ENCODE assay signal across 1 cellular context in the genomic region with DNA sequence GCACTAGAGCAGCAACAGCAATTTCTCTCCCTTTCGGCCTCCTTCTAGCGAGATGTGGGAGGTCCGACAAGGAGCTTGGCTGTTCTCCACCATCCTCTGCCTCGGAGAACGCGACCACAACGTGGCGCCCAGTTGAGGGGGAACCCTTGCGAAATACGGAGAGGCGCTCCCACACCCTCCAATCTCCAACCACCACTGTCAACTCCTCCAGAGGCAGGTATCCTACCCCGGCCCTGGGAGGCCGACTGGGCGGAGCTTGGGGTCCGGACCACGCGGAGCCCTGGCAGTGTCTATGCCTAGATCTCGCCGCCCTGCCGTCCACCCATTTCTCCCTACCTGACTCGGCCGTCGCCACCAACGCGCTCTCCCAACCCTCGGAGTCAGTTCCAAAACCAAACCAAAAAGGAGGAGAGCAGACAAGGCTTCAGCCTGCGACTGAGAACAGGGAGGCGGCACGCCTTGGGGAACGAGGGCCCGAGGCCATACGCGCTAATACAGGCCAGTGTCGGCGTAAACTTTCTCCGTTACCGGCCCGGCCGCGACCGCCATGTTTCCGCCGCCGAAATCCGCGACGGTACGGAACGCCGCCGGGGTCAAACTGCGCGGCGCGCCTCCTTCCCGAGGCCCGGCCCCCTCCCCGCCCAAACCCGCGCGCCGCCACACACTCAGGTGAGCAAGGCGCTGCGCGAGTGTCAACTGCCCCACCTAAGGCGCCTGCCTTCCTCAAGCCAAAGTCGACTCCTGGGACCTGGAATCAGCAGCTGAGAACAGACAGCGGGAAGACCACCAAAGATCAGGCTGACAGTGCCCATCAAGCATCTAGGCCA.
TF ChIP-seq lines count a peak whose summit lies in the region.

A gene with protein sequence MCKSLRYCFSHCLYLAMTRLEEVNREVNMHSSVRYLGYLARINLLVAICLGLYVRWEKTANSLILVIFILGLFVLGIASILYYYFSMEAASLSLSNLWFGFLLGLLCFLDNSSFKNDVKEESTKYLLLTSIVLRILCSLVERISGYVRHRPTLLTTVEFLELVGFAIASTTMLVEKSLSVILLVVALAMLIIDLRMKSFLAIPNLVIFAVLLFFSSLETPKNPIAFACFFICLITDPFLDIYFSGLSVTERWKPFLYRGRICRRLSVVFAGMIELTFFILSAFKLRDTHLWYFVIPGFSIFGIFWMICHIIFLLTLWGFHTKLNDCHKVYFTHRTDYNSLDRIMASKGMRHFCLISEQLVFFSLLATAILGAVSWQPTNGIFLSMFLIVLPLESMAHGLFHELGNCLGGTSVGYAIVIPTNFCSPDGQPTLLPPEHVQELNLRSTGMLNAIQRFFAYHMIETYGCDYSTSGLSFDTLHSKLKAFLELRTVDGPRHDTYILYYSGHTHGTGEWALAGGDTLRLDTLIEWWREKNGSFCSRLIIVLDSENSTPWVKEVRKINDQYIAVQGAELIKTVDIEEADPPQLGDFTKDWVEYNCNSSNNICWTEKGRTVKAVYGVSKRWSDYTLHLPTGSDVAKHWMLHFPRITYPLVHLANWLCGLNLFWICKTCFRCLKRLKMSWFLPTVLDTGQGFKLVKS (minus strand): TSS at position 570 of the 827 bp plus-strand sequence. CDS start 5,568 bp downstream, outside the sequence.

TF ChIP-seq in K562, 482 proteins besides CTCF, POLR2A, EP300 and RAD21 (continued from another document and continues in another):
- TF ChIP-seq, protein P1, sequence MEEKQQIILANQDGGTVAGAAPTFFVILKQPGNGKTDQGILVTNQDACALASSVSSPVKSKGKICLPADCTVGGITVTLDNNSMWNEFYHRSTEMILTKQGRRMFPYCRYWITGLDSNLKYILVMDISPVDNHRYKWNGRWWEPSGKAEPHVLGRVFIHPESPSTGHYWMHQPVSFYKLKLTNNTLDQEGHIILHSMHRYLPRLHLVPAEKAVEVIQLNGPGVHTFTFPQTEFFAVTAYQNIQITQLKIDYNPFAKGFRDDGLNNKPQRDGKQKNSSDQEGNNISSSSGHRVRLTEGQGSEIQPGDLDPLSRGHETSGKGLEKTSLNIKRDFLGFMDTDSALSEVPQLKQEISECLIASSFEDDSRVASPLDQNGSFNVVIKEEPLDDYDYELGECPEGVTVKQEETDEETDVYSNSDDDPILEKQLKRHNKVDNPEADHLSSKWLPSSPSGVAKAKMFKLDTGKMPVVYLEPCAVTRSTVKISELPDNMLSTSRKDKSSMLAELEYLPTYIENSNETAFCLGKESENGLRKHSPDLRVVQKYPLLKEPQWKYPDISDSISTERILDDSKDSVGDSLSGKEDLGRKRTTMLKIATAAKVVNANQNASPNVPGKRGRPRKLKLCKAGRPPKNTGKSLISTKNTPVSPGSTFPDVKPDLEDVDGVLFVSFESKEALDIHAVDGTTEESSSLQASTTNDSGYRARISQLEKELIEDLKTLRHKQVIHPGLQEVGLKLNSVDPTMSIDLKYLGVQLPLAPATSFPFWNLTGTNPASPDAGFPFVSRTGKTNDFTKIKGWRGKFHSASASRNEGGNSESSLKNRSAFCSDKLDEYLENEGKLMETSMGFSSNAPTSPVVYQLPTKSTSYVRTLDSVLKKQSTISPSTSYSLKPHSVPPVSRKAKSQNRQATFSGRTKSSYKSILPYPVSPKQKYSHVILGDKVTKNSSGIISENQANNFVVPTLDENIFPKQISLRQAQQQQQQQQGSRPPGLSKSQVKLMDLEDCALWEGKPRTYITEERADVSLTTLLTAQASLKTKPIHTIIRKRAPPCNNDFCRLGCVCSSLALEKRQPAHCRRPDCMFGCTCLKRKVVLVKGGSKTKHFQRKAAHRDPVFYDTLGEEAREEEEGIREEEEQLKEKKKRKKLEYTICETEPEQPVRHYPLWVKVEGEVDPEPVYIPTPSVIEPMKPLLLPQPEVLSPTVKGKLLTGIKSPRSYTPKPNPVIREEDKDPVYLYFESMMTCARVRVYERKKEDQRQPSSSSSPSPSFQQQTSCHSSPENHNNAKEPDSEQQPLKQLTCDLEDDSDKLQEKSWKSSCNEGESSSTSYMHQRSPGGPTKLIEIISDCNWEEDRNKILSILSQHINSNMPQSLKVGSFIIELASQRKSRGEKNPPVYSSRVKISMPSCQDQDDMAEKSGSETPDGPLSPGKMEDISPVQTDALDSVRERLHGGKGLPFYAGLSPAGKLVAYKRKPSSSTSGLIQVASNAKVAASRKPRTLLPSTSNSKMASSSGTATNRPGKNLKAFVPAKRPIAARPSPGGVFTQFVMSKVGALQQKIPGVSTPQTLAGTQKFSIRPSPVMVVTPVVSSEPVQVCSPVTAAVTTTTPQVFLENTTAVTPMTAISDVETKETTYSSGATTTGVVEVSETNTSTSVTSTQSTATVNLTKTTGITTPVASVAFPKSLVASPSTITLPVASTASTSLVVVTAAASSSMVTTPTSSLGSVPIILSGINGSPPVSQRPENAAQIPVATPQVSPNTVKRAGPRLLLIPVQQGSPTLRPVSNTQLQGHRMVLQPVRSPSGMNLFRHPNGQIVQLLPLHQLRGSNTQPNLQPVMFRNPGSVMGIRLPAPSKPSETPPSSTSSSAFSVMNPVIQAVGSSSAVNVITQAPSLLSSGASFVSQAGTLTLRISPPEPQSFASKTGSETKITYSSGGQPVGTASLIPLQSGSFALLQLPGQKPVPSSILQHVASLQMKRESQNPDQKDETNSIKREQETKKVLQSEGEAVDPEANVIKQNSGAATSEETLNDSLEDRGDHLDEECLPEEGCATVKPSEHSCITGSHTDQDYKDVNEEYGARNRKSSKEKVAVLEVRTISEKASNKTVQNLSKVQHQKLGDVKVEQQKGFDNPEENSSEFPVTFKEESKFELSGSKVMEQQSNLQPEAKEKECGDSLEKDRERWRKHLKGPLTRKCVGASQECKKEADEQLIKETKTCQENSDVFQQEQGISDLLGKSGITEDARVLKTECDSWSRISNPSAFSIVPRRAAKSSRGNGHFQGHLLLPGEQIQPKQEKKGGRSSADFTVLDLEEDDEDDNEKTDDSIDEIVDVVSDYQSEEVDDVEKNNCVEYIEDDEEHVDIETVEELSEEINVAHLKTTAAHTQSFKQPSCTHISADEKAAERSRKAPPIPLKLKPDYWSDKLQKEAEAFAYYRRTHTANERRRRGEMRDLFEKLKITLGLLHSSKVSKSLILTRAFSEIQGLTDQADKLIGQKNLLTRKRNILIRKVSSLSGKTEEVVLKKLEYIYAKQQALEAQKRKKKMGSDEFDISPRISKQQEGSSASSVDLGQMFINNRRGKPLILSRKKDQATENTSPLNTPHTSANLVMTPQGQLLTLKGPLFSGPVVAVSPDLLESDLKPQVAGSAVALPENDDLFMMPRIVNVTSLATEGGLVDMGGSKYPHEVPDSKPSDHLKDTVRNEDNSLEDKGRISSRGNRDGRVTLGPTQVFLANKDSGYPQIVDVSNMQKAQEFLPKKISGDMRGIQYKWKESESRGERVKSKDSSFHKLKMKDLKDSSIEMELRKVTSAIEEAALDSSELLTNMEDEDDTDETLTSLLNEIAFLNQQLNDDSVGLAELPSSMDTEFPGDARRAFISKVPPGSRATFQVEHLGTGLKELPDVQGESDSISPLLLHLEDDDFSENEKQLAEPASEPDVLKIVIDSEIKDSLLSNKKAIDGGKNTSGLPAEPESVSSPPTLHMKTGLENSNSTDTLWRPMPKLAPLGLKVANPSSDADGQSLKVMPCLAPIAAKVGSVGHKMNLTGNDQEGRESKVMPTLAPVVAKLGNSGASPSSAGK (IDR thresholded peaks at IDR 0.05) = peak; percentile 89; the same call in 1 of the 2 replicates
- TF ChIP-seq CTBP1 (IDR thresholded peaks at IDR 0.05; ENCODE audit: borderline replicate concordance) (peak; percentile 93), ZSCAN32 (CRISPR knock-in tag; IDR thresholded peaks at IDR 0.05) (no peak), POLR2B (IDR thresholded peaks at IDR 0.05; ENCODE audit: low read depth, partially characterized antibody) (peak; percentile 88), NR4A1 (CRISPR knock-in tag; IDR thresholded peaks at IDR 0.05) (peak; percentile 60; the same call in 1 of the 2 replicates), NR4A1 (tag; IDR thresholded peaks at IDR 0.05) (peak; percentile 13; the same call in 1 of the 2 replicates), ZNF253 (CRISPR knock-in tag; conservative IDR thresholded peaks at IDR 0.05) (no peak), ARID1B (IDR thresholded peaks at IDR 0.05) (peak; percentile 43; the same call in 1 of the 2 replicates), DMBX1 (CRISPR knock-in tag; IDR thresholded peaks at IDR 0.05; ENCODE audit: borderline replicate concordance) (0 out of 2 replicates have a peak, but pooled peaks have one; percentile 64), ZBTB1 (CRISPR knock-in tag; IDR thresholded peaks at IDR 0.05; ENCODE audit: borderline replicate concordance, low read depth) (peak; percentile 43; the same call in 1 of the 2 replicates), LARP7 (IDR thresholded peaks at IDR 0.05) (peak; percentile 26; the same call in 1 of the 2 replicates), SMARCA4 (IDR thresholded peaks at IDR 0.05) (no peak; the same call in 1 of the 2 replicates), MYC (IDR thresholded peaks at IDR 0.05; ENCODE audit: low read depth, low read length) (peak; percentile 94), MYC (CRISPR knock-in tag; IDR thresholded peaks at IDR 0.05; ENCODE audit: borderline replicate concordance, low read depth) (peak; percentile 89; the same call in 1 of the 2 replicates), RFX7 (CRISPR knock-in tag; IDR thresholded peaks at IDR 0.05) (no peak), ZNF175 (CRISPR knock-in tag; IDR thresholded peaks at IDR 0.05; ENCODE audit: low read depth) (no peak), FOXA3 (CRISPR knock-in tag; conservative IDR thresholded peaks at IDR 0.05 in 1 of 2, IDR thresholded peaks at IDR 0.05 in 1 of 2) (peak in 1 of 2 experiments; percentile 80; a peak in 2 of 4 replicates), CSDE1 (IDR thresholded peaks at IDR 0.05) (peak in 1 of 2 experiments; percentile 82; a peak in 2 of 4 replicates), GTF2E2 (tag; IDR thresholded peaks at IDR 0.05) (peak; percentile 94), ZNF165 (CRISPR knock-in tag; IDR thresholded peaks at IDR 0.05; ENCODE audit: borderline replicate concordance) (peak; percentile 82; the same call in 1 of the 2 replicates), ZFP36 (IDR thresholded peaks at IDR 0.05; ENCODE audit: low read depth, low read length, partially characterized antibody) (peak; percentile 15), FUS (optimal IDR thresholded peaks at IDR 0.05; ENCODE audit: low read depth, low read length) (peak; percentile 20)
- TF ChIP-seq, protein P2, sequence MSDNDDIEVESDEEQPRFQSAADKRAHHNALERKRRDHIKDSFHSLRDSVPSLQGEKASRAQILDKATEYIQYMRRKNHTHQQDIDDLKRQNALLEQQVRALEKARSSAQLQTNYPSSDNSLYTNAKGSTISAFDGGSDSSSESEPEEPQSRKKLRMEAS (CRISPR knock-in tag; IDR thresholded peaks at IDR 0.05) = peak; percentile 81
- TF ChIP-seq, protein P3, sequence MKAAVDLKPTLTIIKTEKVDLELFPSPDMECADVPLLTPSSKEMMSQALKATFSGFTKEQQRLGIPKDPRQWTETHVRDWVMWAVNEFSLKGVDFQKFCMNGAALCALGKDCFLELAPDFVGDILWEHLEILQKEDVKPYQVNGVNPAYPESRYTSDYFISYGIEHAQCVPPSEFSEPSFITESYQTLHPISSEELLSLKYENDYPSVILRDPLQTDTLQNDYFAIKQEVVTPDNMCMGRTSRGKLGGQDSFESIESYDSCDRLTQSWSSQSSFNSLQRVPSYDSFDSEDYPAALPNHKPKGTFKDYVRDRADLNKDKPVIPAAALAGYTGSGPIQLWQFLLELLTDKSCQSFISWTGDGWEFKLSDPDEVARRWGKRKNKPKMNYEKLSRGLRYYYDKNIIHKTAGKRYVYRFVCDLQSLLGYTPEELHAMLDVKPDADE (conservative IDR thresholded peaks at IDR 0.05; ENCODE audit: control insufficient read depth, low read depth, low read length) = peak; percentile 59; the same call in 1 of the 2 replicates
- TF ChIP-seq, protein P4, sequence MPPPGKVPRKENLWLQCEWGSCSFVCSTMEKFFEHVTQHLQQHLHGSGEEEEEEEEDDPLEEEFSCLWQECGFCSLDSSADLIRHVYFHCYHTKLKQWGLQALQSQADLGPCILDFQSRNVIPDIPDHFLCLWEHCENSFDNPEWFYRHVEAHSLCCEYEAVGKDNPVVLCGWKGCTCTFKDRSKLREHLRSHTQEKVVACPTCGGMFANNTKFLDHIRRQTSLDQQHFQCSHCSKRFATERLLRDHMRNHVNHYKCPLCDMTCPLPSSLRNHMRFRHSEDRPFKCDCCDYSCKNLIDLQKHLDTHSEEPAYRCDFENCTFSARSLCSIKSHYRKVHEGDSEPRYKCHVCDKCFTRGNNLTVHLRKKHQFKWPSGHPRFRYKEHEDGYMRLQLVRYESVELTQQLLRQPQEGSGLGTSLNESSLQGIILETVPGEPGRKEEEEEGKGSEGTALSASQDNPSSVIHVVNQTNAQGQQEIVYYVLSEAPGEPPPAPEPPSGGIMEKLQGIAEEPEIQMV (tag; conservative IDR thresholded peaks at IDR 0.05; ENCODE audit: low read depth) = peak; percentile 88
- TF ChIP-seq, protein P5, sequence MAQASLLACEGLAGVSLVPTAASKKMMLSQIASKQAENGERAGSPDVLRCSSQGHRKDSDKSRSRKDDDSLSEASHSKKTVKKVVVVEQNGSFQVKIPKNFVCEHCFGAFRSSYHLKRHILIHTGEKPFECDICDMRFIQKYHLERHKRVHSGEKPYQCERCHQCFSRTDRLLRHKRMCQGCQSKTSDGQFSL (CRISPR knock-in tag; IDR thresholded peaks at IDR 0.05) = peak; percentile 55; the same call in 1 of the 2 replicates
- TF ChIP-seq, protein P5 (tag; IDR thresholded peaks at IDR 0.05) = no peak
- TF ChIP-seq, protein P6, sequence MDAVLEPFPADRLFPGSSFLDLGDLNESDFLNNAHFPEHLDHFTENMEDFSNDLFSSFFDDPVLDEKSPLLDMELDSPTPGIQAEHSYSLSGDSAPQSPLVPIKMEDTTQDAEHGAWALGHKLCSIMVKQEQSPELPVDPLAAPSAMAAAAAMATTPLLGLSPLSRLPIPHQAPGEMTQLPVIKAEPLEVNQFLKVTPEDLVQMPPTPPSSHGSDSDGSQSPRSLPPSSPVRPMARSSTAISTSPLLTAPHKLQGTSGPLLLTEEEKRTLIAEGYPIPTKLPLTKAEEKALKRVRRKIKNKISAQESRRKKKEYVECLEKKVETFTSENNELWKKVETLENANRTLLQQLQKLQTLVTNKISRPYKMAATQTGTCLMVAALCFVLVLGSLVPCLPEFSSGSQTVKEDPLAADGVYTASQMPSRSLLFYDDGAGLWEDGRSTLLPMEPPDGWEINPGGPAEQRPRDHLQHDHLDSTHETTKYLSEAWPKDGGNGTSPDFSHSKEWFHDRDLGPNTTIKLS (IDR thresholded peaks at IDR 0.05; ENCODE audit: borderline replicate concordance, low read depth) = peak; percentile 85; the same call in 1 of the 2 replicates
- TF ChIP-seq, protein P7, sequence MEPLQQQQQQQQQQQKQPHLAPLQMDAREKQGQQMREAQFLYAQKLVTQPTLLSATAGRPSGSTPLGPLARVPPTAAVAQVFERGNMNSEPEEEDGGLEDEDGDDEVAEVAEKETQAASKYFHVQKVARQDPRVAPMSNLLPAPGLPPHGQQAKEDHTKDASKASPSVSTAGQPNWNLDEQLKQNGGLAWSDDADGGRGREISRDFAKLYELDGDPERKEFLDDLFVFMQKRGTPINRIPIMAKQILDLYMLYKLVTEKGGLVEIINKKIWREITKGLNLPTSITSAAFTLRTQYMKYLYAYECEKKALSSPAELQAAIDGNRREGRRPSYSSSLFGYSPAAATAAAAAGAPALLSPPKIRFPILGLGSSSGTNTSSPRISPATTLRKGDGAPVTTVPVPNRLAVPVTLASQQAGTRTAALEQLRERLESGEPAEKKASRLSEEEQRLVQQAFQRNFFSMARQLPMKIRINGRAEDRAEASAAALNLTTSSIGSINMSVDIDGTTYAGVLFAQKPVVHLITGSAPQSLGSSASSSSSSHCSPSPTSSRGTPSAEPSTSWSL (CRISPR knock-in tag; IDR thresholded peaks at IDR 0.05; ENCODE audit: borderline replicate concordance) = peak; percentile 52; the same call in 1 of the 2 replicates
